23 cellular contexts compared by ENCODE assay signal in genomic region chr13:80547885-80548284, GRCh38.
DNase-seq lines count a peak whose midpoint lies in the region; ATAC-seq, FAIRE-seq and TF ChIP-seq lines count a peak whose summit lies in the region.
"Had no signal": no experiment of that assay in that cellular context is flagged by ENCODE, and none has a peak within 500 bp of the region (broad histone marks: within the 10 kb centered on the region; RNA-seq: fewer than 3 reads in every experiment).

No MANE protein-coding gene starts in this region.

- TF ChIP-seq POLR2A in right lobe of liver (IDR thresholded peaks at IDR 0.05) (no peak), HepG2 (IDR thresholded peaks at IDR 0.05; ENCODE audit: insufficient read depth in 1 of 2, low read depth in 2 of 2, low read length in 2 of 2) (no peak)

- peaks cover 0 to 8% (median 0%) of the 10 kb centered on the region in 4 donors for H3K4me1 Mint-ChIP-seq in naive thymus-derived CD8-positive, alpha-beta T cell
- H3K4me1 Mint-ChIP-seq: central memory CD8-positive, alpha-beta T cell; T-cell had no signal

- H3K4me3 Mint-ChIP-seq in naive thymus-derived CD8-positive, alpha-beta T cell, result no peak overlapping the region
- H3K4me3 Mint-ChIP-seq: activated CD4-positive, alpha-beta T cell treated with anti-CD3 and anti-CD28 coated beads for 36 hours; activated naive CD4-positive, alpha-beta T cell treated with anti-CD3 and anti-CD28 coated beads for 36 hours; activated T-cell treated with anti-CD3 and anti-CD28 coated beads, Interleukin-2, amount 50 U/mL, for 24 hours; central memory CD8-positive, alpha-beta T cell; T-cell; type B pancreatic cell had no signal

- H2AFZ ChIP-seq in HepG2 (ENCODE audit: low read length), result no peak overlapping the region

- H3K9ac ChIP-seq in HepG2 (ENCODE audit: insufficient read depth, low read depth, low read length), result no peak overlapping the region
- no peak overlapping the region for H3K9ac ChIP-seq in subcutaneous abdominal adipose tissue (ENCODE audit: low read length in 5 of 5)

- H3K4me3 ChIP-seq in right lobe of liver, result no peak overlapping the region
- no peak overlapping the region for H3K4me3 ChIP-seq in HepG2 (replicated peaks in 1 of 3; ENCODE audit: insufficient read depth in 1 of 3, low read depth in 2 of 3, low read length in 3 of 3)
- no peak overlapping the region for H3K4me3 ChIP-seq in fibroblast of villous mesenchyme (ENCODE audit: low read depth, low read length)
- no peak overlapping the region for H3K4me3 ChIP-seq in subcutaneous abdominal adipose tissue (ENCODE audit: low read depth in 1 of 5, low read length in 5 of 5)
- H3K4me3 ChIP-seq: stomach had no signal

- H3K4me1 ChIP-seq in right lobe of liver (no peaks in the 10 kb centered on the region), HepG2 (ENCODE audit: insufficient read depth, low read length) (no peaks in the 10 kb centered on the region), subcutaneous abdominal adipose tissue (ENCODE audit: control insufficient read depth in 5 of 5, insufficient read depth in 5 of 5, low read length in 5 of 5) (peaks cover 0 to 35% (median 21%) of the 10 kb centered on the region in 5 donors)

- no peak for TF ChIP-seq EP300 in HepG2 (IDR thresholded peaks at IDR 0.05; ENCODE audit: low read depth in 2 of 2, low read length in 2 of 2)
- TF ChIP-seq EP300 in HepG2 (CRISPR knock-in tag; IDR thresholded peaks at IDR 0.05; ENCODE audit: borderline replicate concordance), result no peak

- H3K9me3 Mint-ChIP-seq in naive thymus-derived CD8-positive, alpha-beta T cell, result peaks cover 0 to 15% (median 0%) of the 10 kb centered on the region in 9 donors
- H3K9me3 Mint-ChIP-seq: activated naive CD4-positive, alpha-beta T cell treated with anti-CD3 and anti-CD28 coated beads for 36 hours had no signal

- no peaks in the 10 kb centered on the region for H3K36me3 ChIP-seq in right lobe of liver
- H3K36me3 ChIP-seq in HepG2 (replicated peaks in 1 of 2; ENCODE audit: control insufficient read depth in 1 of 2, insufficient read depth in 2 of 2, low read length in 2 of 2), result no peaks in the 10 kb centered on the region
- no peaks in the 10 kb centered on the region for H3K36me3 ChIP-seq in subcutaneous abdominal adipose tissue (ENCODE audit: control insufficient read depth in 5 of 5, insufficient read depth in 5 of 5, low read length in 5 of 5)
- H3K36me3 ChIP-seq: stomach had no signal

- in situ Hi-C loops in HepG2 (cut with HindIII; ENCODE audit: extremely low pct_ligation_motif_present, low pct_unique_long_range_greater_than_20kb), result no loop called here

- POLR2A ChIA-PET in HepG2 (lab: Yijun Ruan, JAX), result no interaction called here
- POLR2A ChIA-PET in naive thymus-derived CD8-positive, alpha-beta T cell (lab: Charles Lee), result no interaction called here

- intact Hi-C loops in right lobe of liver (cut with DNase I), result no loop called here
- intact Hi-C loops in HepG2 (cut with micrococcal nuclease; ENCODE audit: unreplicated experiment), result no loop called here

- peak in 3 of 4 donors; percentile 14 to 49 (median 23) for ATAC-seq in right lobe of liver
- ATAC-seq in HepG2, result no peak
- ATAC-seq in naive thymus-derived CD8-positive, alpha-beta T cell, result no peak
- ATAC-seq: activated CD4-positive, alpha-beta T cell treated with anti-CD3 and anti-CD28 coated beads for 36 hours; T-cell had no signal

- no peak overlapping the region for H3K4me2 ChIP-seq in HepG2 (ENCODE audit: low read depth, low read length)

- 55% methylated on average over 3 of the region's 3 CpGs for WGBS in right lobe of liver (ENCODE audit: insufficient coverage, low coverage, low lambda C conversion rate, missing lambda C conversion rate)
- WGBS in HepG2 (ENCODE audit: low lambda C conversion rate), result 57% methylated on average over 3 of the region's 3 CpGs

- TF ChIP-seq RAD21 in HepG2 (CRISPR knock-in tag; IDR thresholded peaks at IDR 0.05), result no peak

- TF ChIP-seq CTCF in right lobe of liver (IDR thresholded peaks at IDR 0.05) (no peak), HepG2 (CRISPR knock-in tag; IDR thresholded peaks at IDR 0.05) (no peak), fibroblast of villous mesenchyme (IDR thresholded peaks at IDR 0.05; ENCODE audit: insufficient read depth, low read depth, low read length) (no peak)

- no peaks in the 10 kb centered on the region for H3K79me2 ChIP-seq in HepG2 (ENCODE audit: insufficient read depth, low read length)

- FAIRE-seq in HepG2 (lab: Jason Lieb, UNC), result no peak
- FAIRE-seq: TTC549 had no signal

- H3K27me3 ChIP-seq in right lobe of liver (no peaks in the 10 kb centered on the region), HepG2 (ENCODE audit: control insufficient read depth in 1 of 2, insufficient read depth in 2 of 2, low read length in 2 of 2) (no peaks in the 10 kb centered on the region), subcutaneous abdominal adipose tissue (ENCODE audit: control insufficient read depth in 5 of 5, insufficient read depth in 4 of 5, low read length in 5 of 5) (no peaks in the 10 kb centered on the region)
- H3K27me3 ChIP-seq: stomach had no signal

- H4K20me1 ChIP-seq in HepG2 (ENCODE audit: insufficient read depth, low read length), result no peaks in the 10 kb centered on the region

- H3K36me3 Mint-ChIP-seq in naive thymus-derived CD8-positive, alpha-beta T cell, result no peaks in the 10 kb centered on the region
- H3K36me3 Mint-ChIP-seq: T-cell, type B pancreatic cell had no signal

- H3K27ac Mint-ChIP-seq in naive thymus-derived CD8-positive, alpha-beta T cell, result no peak overlapping the region
- H3K27ac Mint-ChIP-seq: activated CD4-positive, alpha-beta T cell treated with anti-CD3 and anti-CD28 coated beads for 36 hours; activated naive CD4-positive, alpha-beta T cell treated with anti-CD3 and anti-CD28 coated beads for 36 hours; activated T-cell treated with anti-CD3 and anti-CD28 coated beads, Interleukin-2, amount 50 U/mL, for 24 hours; T-cell; type B pancreatic cell had no signal

- no TSS peak for BruUV-seq in HepG2 (replicated peaks; lab: Mats Ljungman, UMichigan)

- H3K27me3 Mint-ChIP-seq in naive thymus-derived CD8-positive, alpha-beta T cell, result peaks cover 0 to 6% (median 0%) of the 10 kb centered on the region in 5 donors
- H3K27me3 Mint-ChIP-seq: activated CD4-positive, alpha-beta T cell treated with anti-CD3 and anti-CD28 coated beads for 36 hours; activated T-cell treated with anti-CD3 and anti-CD28 coated beads, Interleukin-2, amount 50 U/mL, for 24 hours; central memory CD8-positive, alpha-beta T cell; T-cell had no signal

- DNase-seq in right lobe of liver (no peak), HepG2 (ENCODE audit: low spot score) (no peak), fibroblast of villous mesenchyme (ENCODE audit: low read depth) (peak; percentile 20), lung microvascular endothelial cell (ENCODE audit: low read depth in 2 of 2) (peak; percentile 59 to 83), HK-2 (ENCODE audit: unreplicated experiment) (no peak)
- no peak for DNase-seq in naive thymus-derived CD8-positive, alpha-beta T cell
- DNase-seq in stimulated activated CD4-positive, alpha-beta T cell treated with anti-CD3 and anti-CD28 coated beads, Interleukin-12 subunit alpha, Interleukin-12 subunit beta, amount 100 ng/mL, for 4 hours, result no peak
- DNase-seq: activated CD4-positive, alpha-beta T cell treated with anti-CD3 and anti-CD28 coated beads for 36 hours; activated CD8-positive, alpha-beta memory T cell treated with anti-CD3 and anti-CD28 coated beads for 24 hours; activated naive CD4-positive, alpha-beta T cell treated with anti-CD3 and anti-CD28 coated beads for 36 hours; activated T-cell treated with anti-CD3 and anti-CD28 coated beads, Interleukin-2, amount 50 U/mL, for 24 hours; AML-193; glutamatergic neuron; NCI-H1436 treated with DMSO at 0.1 percent for 48 hours; NCI-H510A treated with DMSO at 0.1 percent for 48 hours; occipital lobe; stomach; T-cell had no signal

- CTCF ChIA-PET in HepG2 (lab: Yijun Ruan, JAX; ENCODE audit: low intra/inter-chr PET ratio, low total read pairs), result no interaction called here

- H3K9me3 ChIP-seq in right lobe of liver, result peaks cover 0 to 3% (median 0%) of the 10 kb centered on the region in 4 donors
- peaks cover 12% of the 10 kb centered on the region; the same call in 1 of the 2 replicates for H3K9me3 ChIP-seq in HepG2 (ENCODE audit: low read length)
- no peaks in the 10 kb centered on the region for H3K9me3 ChIP-seq in subcutaneous abdominal adipose tissue (ENCODE audit: control insufficient read depth in 5 of 5, low read length in 5 of 5)
- H3K9me3 ChIP-seq: stomach had no signal

- H3K27ac ChIP-seq in right lobe of liver (no peak overlapping the region), HepG2 (ENCODE audit: extremely low read length, insufficient read depth, low read length) (no peak overlapping the region), subcutaneous abdominal adipose tissue (ENCODE audit: low read depth, low read length) (peak overlapping the region; percentile 48)
- H3K27ac ChIP-seq: HL-60 had no signal

TF ChIP-seq in HepG2, 621 proteins besides CTCF, POLR2A, EP300 and RAD21 (continues in another document):
- TF ChIP-seq ADNP (CRISPR knock-in tag; IDR thresholded peaks at IDR 0.05) (no peak), ZSCAN30 (CRISPR knock-in tag; IDR thresholded peaks at IDR 0.05) (no peak)
- TF ChIP-seq, protein P1, sequence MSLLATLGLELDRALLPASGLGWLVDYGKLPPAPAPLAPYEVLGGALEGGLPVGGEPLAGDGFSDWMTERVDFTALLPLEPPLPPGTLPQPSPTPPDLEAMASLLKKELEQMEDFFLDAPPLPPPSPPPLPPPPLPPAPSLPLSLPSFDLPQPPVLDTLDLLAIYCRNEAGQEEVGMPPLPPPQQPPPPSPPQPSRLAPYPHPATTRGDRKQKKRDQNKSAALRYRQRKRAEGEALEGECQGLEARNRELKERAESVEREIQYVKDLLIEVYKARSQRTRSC (CRISPR knock-in tag; IDR thresholded peaks at IDR 0.05; ENCODE audit: low read depth), result no peak
- TF ChIP-seq, protein P2, sequence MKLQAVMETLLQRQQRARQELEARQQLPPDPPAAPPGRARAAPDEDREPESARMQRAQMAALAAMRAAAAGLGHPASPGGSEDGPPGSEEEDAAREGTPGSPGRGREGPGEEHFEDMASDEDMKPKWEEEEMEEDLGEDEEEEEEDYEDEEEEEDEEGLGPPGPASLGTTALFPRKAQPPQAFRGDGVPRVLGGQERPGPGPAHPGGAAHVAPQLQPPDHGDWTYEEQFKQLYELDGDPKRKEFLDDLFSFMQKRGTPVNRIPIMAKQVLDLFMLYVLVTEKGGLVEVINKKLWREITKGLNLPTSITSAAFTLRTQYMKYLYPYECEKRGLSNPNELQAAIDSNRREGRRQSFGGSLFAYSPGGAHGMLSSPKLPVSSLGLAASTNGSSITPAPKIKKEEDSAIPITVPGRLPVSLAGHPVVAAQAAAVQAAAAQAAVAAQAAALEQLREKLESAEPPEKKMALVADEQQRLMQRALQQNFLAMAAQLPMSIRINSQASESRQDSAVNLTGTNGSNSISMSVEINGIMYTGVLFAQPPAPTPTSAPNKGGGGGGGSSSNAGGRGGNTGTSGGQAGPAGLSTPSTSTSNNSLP (IDR thresholded peaks at IDR 0.05; ENCODE audit: low read depth, low read length), result no peak

Comparison
In these comparisons a context has a peak if more than half of its experiments do, and no peak if none do; other contexts are left out.
1. ATAC-seq: peak in right lobe of liver (3 of 4); none in HepG2 (single experiment) and naive thymus-derived CD8-positive, alpha-beta T cell (0 of 2).
2. DNase-seq: peak in fibroblast of villous mesenchyme (single experiment) and lung microvascular endothelial cell (2 of 2); none in right lobe of liver (0 of 3), HepG2 (single experiment), naive thymus-derived CD8-positive, alpha-beta T cell (0 of 10), stimulated activated CD4-positive, alpha-beta T cell treated with anti-CD3 and anti-CD28 coated beads, Interleukin-12 subunit alpha, Interleukin-12 subunit beta, amount 100 ng/mL, for 4 hours (single experiment) and HK-2 (single experiment).